ENCODE assay signal across 11 cellular contexts in the genomic region with DNA sequence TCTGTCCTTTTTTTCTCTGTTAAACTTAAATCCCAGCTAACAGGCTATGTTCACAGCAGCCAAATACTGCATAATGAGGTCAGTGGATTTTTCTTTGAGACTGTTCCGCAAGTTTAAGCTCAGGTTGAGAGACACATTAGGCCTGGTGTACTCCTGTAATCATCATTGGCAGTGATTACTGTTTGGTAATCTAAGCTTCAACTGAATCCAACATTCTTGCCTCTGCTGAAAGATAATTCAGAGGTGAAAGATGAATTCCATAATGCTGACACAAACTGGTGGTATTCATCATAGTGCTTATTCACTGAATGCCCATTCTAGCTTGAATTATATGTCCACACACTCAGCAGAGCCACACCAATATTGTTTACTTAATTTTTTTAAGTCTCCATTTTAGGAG.
DNase-seq lines count a peak whose midpoint lies in the region; ATAC-seq and TF ChIP-seq lines count a peak whose summit lies in the region.
"Had no signal": no experiment of that assay in that cellular context is flagged by ENCODE, and none has a peak within 500 bp of the region (broad histone marks: within the 10 kb centered on the region; RNA-seq: fewer than 3 reads in every experiment).

No MANE protein-coding gene starts in this region.

- ATAC-seq in body of pancreas (peak; percentile 70), GM18873 (IDR thresholded peaks at IDR 0.05; ENCODE audit: low FRiP score, unreplicated experiment) (no peak), T-cell (replicated peaks in 1 of 4) (no peak)

- peaks cover 0 to 10% (median 0%) of the 10 kb centered on the region in 3 donors for H3K9me3 Mint-ChIP-seq in T-cell

- TF ChIP-seq POLR2A in body of pancreas (IDR thresholded peaks at IDR 0.05): no peak
- TF ChIP-seq POLR2A in transverse colon (IDR thresholded peaks at IDR 0.05): no peak

- H3K27me3 ChIP-seq in body of pancreas (no peaks in the 10 kb centered on the region), right atrium auricular region (no peaks in the 10 kb centered on the region), transverse colon (no peaks in the 10 kb centered on the region)
- H3K27me3 ChIP-seq: Peyer's patch had no signal

- CTCF ChIA-PET in T-cell (lab: Charles Lee): interaction anchor here in 1 of 2 donors (0.7 kb wide), 1 partner anchor 24 kb away, joined by 3 read pairs; no protein-coding TSS in a partner anchor

- POLR2A ChIA-PET in T-cell (lab: Charles Lee): no interaction called here

- H3K27ac ChIP-seq in body of pancreas (peak overlapping the region; percentile 51 to 82 (median 74)), right atrium auricular region (peak overlapping the region; percentile 22 to 81), transverse colon (peak overlapping the region in 3 of 4 donors; percentile 29 to 49 (median 40))

- H3K4me3 ChIP-seq in body of pancreas (no peak overlapping the region), right atrium auricular region (no peak overlapping the region), transverse colon (no peak overlapping the region)
- H3K4me3 ChIP-seq: Peyer's patch had no signal

- WGBS in body of pancreas, 2 donors: 39% methylated on average over 1 of the region's 1 CpG
- 86 to 100% methylated on average over 1 of the region's 1 CpG for WGBS in transverse colon (ENCODE audit: low coverage in 1 of 2), 2 donors

- in situ Hi-C loops in transverse colon (cut with MboI; ENCODE audit: low pct_ligation_motif_present in 1 of 4, low pct_unique_long_range_greater_than_20kb in 1 of 4, low sequenced_read_pairs in 3 of 4): no loop called here

- no peaks in the 10 kb centered on the region for H3K36me3 Mint-ChIP-seq in T-cell

- DNase-seq in NCI-H1105 treated with DMSO at 0.1 percent for 48 hours (lab: John Stamatoyannopoulos, UW): peak; percentile 36
- no peak for DNase-seq in NCI-H1105 (lab: John Stamatoyannopoulos, UW)
- DNase-seq in body of pancreas: no peak
- no peak for DNase-seq in right atrium auricular region (ENCODE audit: low spot score)
- no peak for DNase-seq in transverse colon
- no peak for DNase-seq in stimulated activated CD4-positive, alpha-beta T cell treated with anti-CD3 and anti-CD28 coated beads, Interleukin-2, amount 100 ng/mL, for 48 hours
- DNase-seq in T-cell: no peak
- DNase-seq: effector CD8-positive, alpha-beta T cell; Peyer's patch; retina had no signal

- no peaks in the 10 kb centered on the region for H3K36me3 ChIP-seq in body of pancreas (replicated peaks in 1 of 2; ENCODE audit: insufficient read depth in 1 of 2, low read depth in 2 of 2)
- no peaks in the 10 kb centered on the region for H3K36me3 ChIP-seq in right atrium auricular region
- no peaks in the 10 kb centered on the region for H3K36me3 ChIP-seq in transverse colon
- H3K36me3 ChIP-seq: Peyer's patch had no signal

- no peak for TF ChIP-seq CTCF in body of pancreas (IDR thresholded peaks at IDR 0.05)
- TF ChIP-seq CTCF in right atrium auricular region (IDR thresholded peaks at IDR 0.05): no peak
- TF ChIP-seq CTCF in transverse colon (IDR thresholded peaks at IDR 0.05): no peak

- no peak overlapping the region for H3K4me3 Mint-ChIP-seq in T-cell

- H3K9me3 ChIP-seq in body of pancreas: no peaks in the 10 kb centered on the region
- no peaks in the 10 kb centered on the region for H3K9me3 ChIP-seq in right atrium auricular region
- H3K9me3 ChIP-seq in transverse colon: no peaks in the 10 kb centered on the region
- H3K9me3 ChIP-seq: Peyer's patch had no signal

- H3K27me3 Mint-ChIP-seq in T-cell: peaks cover 3 to 8% of the 10 kb centered on the region in 2 donors

- TF ChIP-seq EP300 in transverse colon (IDR thresholded peaks at IDR 0.05; ENCODE audit: low read depth): no peak

- intact Hi-C loops in body of pancreas (cut with DNase I) (no loop called here), transverse colon (cut with DNase I; ENCODE audit: low total_unique reads) (no loop called here)

- H3K4me1 ChIP-seq in body of pancreas: peaks cover 80% of the 10 kb centered on the region
- peaks cover 0 to 74% of the 10 kb centered on the region in 2 donors for H3K4me1 ChIP-seq in right atrium auricular region
- peaks cover 4 to 48% (median 11%) of the 10 kb centered on the region in 4 donors for H3K4me1 ChIP-seq in transverse colon

- no peak overlapping the region for H3K27ac Mint-ChIP-seq in T-cell

- no peaks in the 10 kb centered on the region for H3K4me1 Mint-ChIP-seq in T-cell
